In genomic region chr10:110567201-110568054, GRCh38 we compare ENCODE assay signal across 1 cellular context.
TF ChIP-seq lines count a peak whose summit lies in the region.

Gene SMC3, plus strand, starts transcription at chr10:110567695. Its CDS starts 122 bp downstream, at chr10:110567817.

TF ChIP-seq in HepG2, 621 proteins besides CTCF, POLR2A, EP300 and RAD21 (continued from another document):
- TF ChIP-seq NFAT5 (CRISPR knock-in tag; IDR thresholded peaks at IDR 0.05) = peak; percentile 91
- peak; percentile 65; the same call in 1 of the 2 replicates for TF ChIP-seq ZKSCAN8 (CRISPR knock-in tag; IDR thresholded peaks at IDR 0.05; ENCODE audit: borderline replicate concordance)
- TF ChIP-seq ZNF235 (CRISPR knock-in tag; IDR thresholded peaks at IDR 0.05; ENCODE audit: borderline replicate concordance) = no peak
- TF ChIP-seq ZC3H13 (CRISPR knock-in tag; IDR thresholded peaks at IDR 0.05) = peak; percentile 69
- peak; percentile 73; the same call in 1 of the 2 replicates for TF ChIP-seq ZNF780A (CRISPR knock-in tag; IDR thresholded peaks at IDR 0.05)
- peak; percentile 77 for TF ChIP-seq KMT2B (CRISPR knock-in tag; IDR thresholded peaks at IDR 0.05)
- peak; percentile 64; the same call in 1 of the 2 replicates for TF ChIP-seq ZNF564 (CRISPR knock-in tag; IDR thresholded peaks at IDR 0.05)
- TF ChIP-seq NCOA2 (CRISPR knock-in tag; IDR thresholded peaks at IDR 0.05) = peak; percentile 54; the same call in 1 of the 2 replicates
- no peak for TF ChIP-seq JUND (CRISPR knock-in tag; IDR thresholded peaks at IDR 0.05)
- peak; percentile 100 for TF ChIP-seq PRDM10 (CRISPR knock-in tag; IDR thresholded peaks at IDR 0.05; ENCODE audit: low read depth)
- peak; percentile 92 for TF ChIP-seq NKX3-1 (CRISPR knock-in tag; IDR thresholded peaks at IDR 0.05)
- TF ChIP-seq SP140L (CRISPR knock-in tag; IDR thresholded peaks at IDR 0.05; ENCODE audit: borderline replicate concordance) = 0 out of 2 replicates have a peak, but pooled peaks have one; percentile 58
- TF ChIP-seq ELF1 (CRISPR knock-in tag; IDR thresholded peaks at IDR 0.05) = peak; percentile 55; the same call in 1 of the 2 replicates
- no peak for TF ChIP-seq GZF1 (CRISPR knock-in tag; IDR thresholded peaks at IDR 0.05)
- TF ChIP-seq SNAI1 (CRISPR knock-in tag; IDR thresholded peaks at IDR 0.05; ENCODE audit: borderline replicate concordance) = no peak
- peak; percentile 27; the same call in 1 of the 2 replicates for TF ChIP-seq NR1H2 (CRISPR knock-in tag; IDR thresholded peaks at IDR 0.05; ENCODE audit: borderline replicate concordance, low read depth)
- no peak for TF ChIP-seq ATF1 (CRISPR knock-in tag; IDR thresholded peaks at IDR 0.05)
- peak; percentile 91; the same call in 1 of the 2 replicates for TF ChIP-seq ZHX1 (CRISPR knock-in tag; IDR thresholded peaks at IDR 0.05; ENCODE audit: low read depth)
- TF ChIP-seq KDM5B (CRISPR knock-in tag; IDR thresholded peaks at IDR 0.05; ENCODE audit: borderline replicate concordance) = peak; percentile 39; the same call in 1 of the 2 replicates
- no peak for TF ChIP-seq FOXP1 (IDR thresholded peaks at IDR 0.05)
- 0 out of 2 replicates have a peak, but pooled peaks have one; percentile 24 for TF ChIP-seq FOXP1 (CRISPR knock-in tag; IDR thresholded peaks at IDR 0.05)
- TF ChIP-seq SIN3A (IDR thresholded peaks at IDR 0.05; ENCODE audit: borderline replicate concordance, low read depth, low read length) = peak; percentile 86; the same call in 1 of the 2 replicates
- TF ChIP-seq MYC (CRISPR knock-in tag; IDR thresholded peaks at IDR 0.05; ENCODE audit: borderline replicate concordance) = peak; percentile 95
- peak; percentile 95 for TF ChIP-seq BATF2 (CRISPR knock-in tag; IDR thresholded peaks at IDR 0.05)
- TF ChIP-seq ZMYM2 (CRISPR knock-in tag; IDR thresholded peaks at IDR 0.05) = peak; percentile 90
- TF ChIP-seq U2AF1 (optimal IDR thresholded peaks at IDR 0.05; ENCODE audit: low read depth, low read length) = peak; percentile 33
- peak; percentile 59; the same call in 1 of the 2 replicates for TF ChIP-seq ARID5B (CRISPR knock-in tag; IDR thresholded peaks at IDR 0.05)
- TF ChIP-seq SP1 (IDR thresholded peaks at IDR 0.05) = no peak
- peak; percentile 61 for TF ChIP-seq SP1 (CRISPR knock-in tag; IDR thresholded peaks at IDR 0.05)
- TF ChIP-seq PHF5A (CRISPR knock-in tag; IDR thresholded peaks at IDR 0.05; ENCODE audit: low read depth, unreplicated experiment) = peak; percentile 88
- no peak for TF ChIP-seq KAT7 (CRISPR knock-in tag; IDR thresholded peaks at IDR 0.05; ENCODE audit: borderline replicate concordance)
- TF ChIP-seq ISL2 (CRISPR knock-in tag; IDR thresholded peaks at IDR 0.05) = peak; percentile 47; the same call in 1 of the 2 replicates
